In genomic region chr7:140402178-140402835, GRCh38 we compare ENCODE assay signal across 12 cellular contexts. TPM values are rescaled to one million over a fixed set of nuclear protein-coding genes. Genes with fewer than 3 reads are reported as not detected.
DNase-seq lines count a peak whose midpoint lies in the region; ATAC-seq and TF ChIP-seq lines count a peak whose summit lies in the region.
"Had no signal": no experiment of that assay in that cellular context is flagged by ENCODE, and none has a peak within 500 bp of the region (broad histone marks: within the 10 kb centered on the region; RNA-seq: fewer than 3 reads in every experiment).

No MANE protein-coding gene starts in this region.

- 54 to 75% methylated on average over 2 of the region's 2 CpGs for WGBS in esophagus squamous epithelium, 2 donors

- TF ChIP-seq CTCF in RWPE2 (IDR thresholded peaks at IDR 0.05; ENCODE audit: poor library complexity, severe bottlenecking) = no peak
- no peak for TF ChIP-seq CTCF in esophagus squamous epithelium (IDR thresholded peaks at IDR 0.05)

- no peak for TF ChIP-seq POLR2A in esophagus squamous epithelium (IDR thresholded peaks at IDR 0.05)

- H3K27me3 ChIP-seq in RWPE2 (ENCODE audit: insufficient read depth, poor library complexity, severe bottlenecking) = no peaks in the 10 kb centered on the region
- H3K27me3 ChIP-seq in esophagus squamous epithelium = peaks cover 0 to 6% (median 0%) of the 10 kb centered on the region in 4 donors

- H3K27me3 Mint-ChIP-seq in activated naive CD4-positive, alpha-beta T cell treated with anti-CD3 and anti-CD28 coated beads, Interleukin-2, amount 50 U/mL, for 24 hours = no peaks in the 10 kb centered on the region
- no peaks in the 10 kb centered on the region for H3K27me3 Mint-ChIP-seq in stimulated activated naive CD8-positive, alpha-beta T cell treated with anti-CD3 and anti-CD28 coated beads, Interleukin-15, amount 100 ng/mL, for 72 hours
- H3K27me3 Mint-ChIP-seq in effector memory CD8-positive, alpha-beta T cell = no peaks in the 10 kb centered on the region

- peak; percentile 35 for ATAC-seq in RWPE2 (ENCODE audit: low read depth)
- ATAC-seq in stimulated activated naive CD8-positive, alpha-beta T cell treated with anti-CD3 and anti-CD28 coated beads, Interleukin-15, amount 100 ng/mL, for 72 hours = peak; percentile 47
- ATAC-seq in effector memory CD8-positive, alpha-beta T cell (replicated peaks) = no peak

- H3K9me3 ChIP-seq in RWPE2 (ENCODE audit: severe bottlenecking) = no peaks in the 10 kb centered on the region
- no peaks in the 10 kb centered on the region for H3K9me3 ChIP-seq in esophagus squamous epithelium

- no peaks in the 10 kb centered on the region for H3K36me3 ChIP-seq in RWPE2 (ENCODE audit: low read depth)
- H3K36me3 ChIP-seq in esophagus squamous epithelium = no peaks in the 10 kb centered on the region

- H3K4me3 Mint-ChIP-seq in activated naive CD4-positive, alpha-beta T cell treated with anti-CD3 and anti-CD28 coated beads, Interleukin-2, amount 50 U/mL, for 24 hours = peak overlapping the region; percentile 49
- peak overlapping the region; percentile 67 to 94 for H3K4me3 Mint-ChIP-seq in stimulated activated naive CD8-positive, alpha-beta T cell treated with anti-CD3 and anti-CD28 coated beads, Interleukin-15, amount 100 ng/mL, for 72 hours
- no peak overlapping the region for H3K4me3 Mint-ChIP-seq in effector memory CD8-positive, alpha-beta T cell

- intact Hi-C loops in esophagus squamous epithelium (cut with DNase I) = no loop called here

- peaks cover 39% of the 10 kb centered on the region for H3K4me1 Mint-ChIP-seq in activated naive CD4-positive, alpha-beta T cell treated with anti-CD3 and anti-CD28 coated beads, Interleukin-2, amount 50 U/mL, for 24 hours
- H3K4me1 Mint-ChIP-seq in stimulated activated naive CD8-positive, alpha-beta T cell treated with anti-CD3 and anti-CD28 coated beads, Interleukin-15, amount 100 ng/mL, for 72 hours = peaks cover 50% of the 10 kb centered on the region
- H3K4me1 Mint-ChIP-seq in effector memory CD8-positive, alpha-beta T cell (ENCODE audit: low read depth in 2 of 2) = peaks cover 19 to 23% of the 10 kb centered on the region in 2 donors

- H3K27ac ChIP-seq in RWPE2 (ENCODE audit: poor library complexity, severe bottlenecking) = no peak overlapping the region
- H3K27ac ChIP-seq in esophagus squamous epithelium = no peak overlapping the region

- no peak for DNase-seq in activated naive CD4-positive, alpha-beta T cell treated with anti-CD3 and anti-CD28 coated beads, Interleukin-2, amount 50 U/mL, for 16 hours
- DNase-seq in RWPE2 (ENCODE audit: low spot score) (no peak), dedifferentiated amniotic fluid mesenchymal stem cell (ENCODE audit: extremely low spot score) (peak; percentile 47), esophagus squamous epithelium (lab: John Stamatoyannopoulos, UW) (no peak), SHP77 treated with DMSO at 0.1 percent for 48 hours (lab: John Stamatoyannopoulos, UW) (no peak)
- DNase-seq in stimulated activated naive CD8-positive, alpha-beta T cell treated with anti-CD3 and anti-CD28 coated beads, Interleukin-15, amount 100 ng/mL, for 72 hours = no peak
- DNase-seq in effector memory CD8-positive, alpha-beta T cell = no peak
- DNase-seq: NCI-H446 treated with DMSO at 0.1 percent for 48 hours; nucleus accumbens; stimulated activated CD4-positive, alpha-beta T cell treated with anti-CD3 and anti-CD28 coated beads, Interleukin-4, amount 100 ng/mL, for 4 hours had no signal

- H3K36me3 Mint-ChIP-seq in activated naive CD4-positive, alpha-beta T cell treated with anti-CD3 and anti-CD28 coated beads, Interleukin-2, amount 50 U/mL, for 24 hours = no peaks in the 10 kb centered on the region
- peaks cover 8% of the 10 kb centered on the region for H3K36me3 Mint-ChIP-seq in effector memory CD8-positive, alpha-beta T cell (ENCODE audit: insufficient read depth)

- H3K9me3 Mint-ChIP-seq in activated naive CD4-positive, alpha-beta T cell treated with anti-CD3 and anti-CD28 coated beads, Interleukin-2, amount 50 U/mL, for 24 hours = no peaks in the 10 kb centered on the region
- H3K9me3 Mint-ChIP-seq in stimulated activated naive CD8-positive, alpha-beta T cell treated with anti-CD3 and anti-CD28 coated beads, Interleukin-15, amount 100 ng/mL, for 72 hours = no peaks in the 10 kb centered on the region
- no peaks in the 10 kb centered on the region for H3K9me3 Mint-ChIP-seq in effector memory CD8-positive, alpha-beta T cell

- peak overlapping the region; percentile 88 for H3K27ac Mint-ChIP-seq in activated naive CD4-positive, alpha-beta T cell treated with anti-CD3 and anti-CD28 coated beads, Interleukin-2, amount 50 U/mL, for 24 hours
- H3K27ac Mint-ChIP-seq in stimulated activated naive CD8-positive, alpha-beta T cell treated with anti-CD3 and anti-CD28 coated beads, Interleukin-15, amount 100 ng/mL, for 72 hours = peak overlapping the region; percentile 76 to 78
- H3K27ac Mint-ChIP-seq in effector memory CD8-positive, alpha-beta T cell = peak overlapping the region in 1 of 2 donors; percentile 58

- H3K4me3 ChIP-seq in RWPE2 (ENCODE audit: severe bottlenecking) = no peak overlapping the region
- H3K4me3 ChIP-seq in esophagus squamous epithelium = no peak overlapping the region

- H3K4me1 ChIP-seq in RWPE2 (ENCODE audit: insufficient read depth, poor library complexity, severe bottlenecking) = peaks cover 2% of the 10 kb centered on the region
- peaks cover 0 to 23% (median 1%) of the 10 kb centered on the region in 3 donors for H3K4me1 ChIP-seq in esophagus squamous epithelium

RNA-seq across cellular contexts. Expression of gene RAB19, which starts 1.6 kb away (rescaled TPM):
- total RNA-seq in esophagus squamous epithelium = under 1 TPM in 2 of 4 donors, not detected in 2; 0.57 to 0.68 TPM
- total RNA-seq: temporal lobe had no signal

RNA-seq across cellular contexts. Expression of gene SLC37A3, which starts 4.0 kb away (rescaled TPM):
- 10 to 100 TPM; 17.8 to 44.4 (median 20.9) TPM for total RNA-seq in esophagus squamous epithelium

Comparison
In these comparisons a context has a peak if more than half of its experiments do, and no peak if none do; other contexts are left out.
1. H3K4me3 Mint-ChIP-seq: peak in activated naive CD4-positive, alpha-beta T cell treated with anti-CD3 and anti-CD28 coated beads, Interleukin-2, amount 50 U/mL, for 24 hours (single experiment) and stimulated activated naive CD8-positive, alpha-beta T cell treated with anti-CD3 and anti-CD28 coated beads, Interleukin-15, amount 100 ng/mL, for 72 hours (2 of 2); none in effector memory CD8-positive, alpha-beta T cell (0 of 2).